ENCODE assay signal across 12 cellular contexts in the genomic region with DNA sequence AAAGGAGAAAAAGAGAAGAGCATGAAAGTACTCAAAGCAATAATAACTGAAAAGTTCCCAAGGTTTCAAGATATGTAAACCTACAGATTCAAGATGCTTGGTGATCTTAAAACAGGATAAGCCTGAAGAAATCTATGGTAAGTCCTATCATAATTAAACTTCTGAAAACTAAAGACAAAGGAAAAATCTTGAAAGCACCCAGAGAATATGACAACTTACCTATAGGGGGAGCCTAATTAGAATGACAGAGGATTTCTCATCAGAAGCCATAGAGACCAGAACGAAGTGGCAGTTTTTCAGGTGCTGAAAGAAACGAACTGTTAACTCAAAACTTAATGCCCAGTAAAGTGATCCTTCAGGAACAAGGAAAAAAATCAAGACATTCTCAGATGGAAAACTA. TPM values are rescaled to one million over a fixed set of nuclear protein-coding genes. Genes with fewer than 3 reads are reported as not detected.
DNase-seq lines count a peak whose midpoint lies in the region; ATAC-seq and TF ChIP-seq lines count a peak whose summit lies in the region.
"Had no signal": no experiment of that assay in that cellular context is flagged by ENCODE, and none has a peak within 500 bp of the region (broad histone marks: within the 10 kb centered on the region; RNA-seq: fewer than 3 reads in every experiment).

No MANE protein-coding gene starts in this region.

- no peak; the same call in 2 of the 3 replicates for ATAC-seq in GM23338
- ATAC-seq in HG02973 (IDR thresholded peaks at IDR 0.05; ENCODE audit: unreplicated experiment) = no peak

- DNase-seq in AG04449 (ENCODE audit: low read depth, low spot score) = no peak
- peak; percentile 59 for DNase-seq in GM23338 (ENCODE audit: low spot score)
- DNase-seq in PC-9 = no peak
- DNase-seq in fibroblast of the aortic adventitia (ENCODE audit: low read depth) = peak; percentile 13
- no peak for DNase-seq in NCI-H2081 (lab: John Stamatoyannopoulos, UW)
- DNase-seq in stimulated activated CD4-positive, alpha-beta T cell treated with anti-CD3 and anti-CD28 coated beads, Interleukin-2, amount 100 ng/mL, for 24 hours = no peak
- no peak for DNase-seq in activated CD4-positive, alpha-beta memory T cell treated with anti-CD3 and anti-CD28 coated beads, Interleukin-2, amount 10 ng/mL, durations not matched to agents 7 days and 5 days
- DNase-seq: DMS153; stimulated activated CD4-positive, alpha-beta T cell treated with anti-CD3 and anti-CD28 coated beads, Interleukin-15, amount 100 ng/mL, for 24 hours had no signal

- H3K36me3 ChIP-seq in GM23338 (ENCODE audit: insufficient read depth) = no peaks in the 10 kb centered on the region
- H3K36me3 ChIP-seq in PC-9 (ENCODE audit: low read depth) = peaks cover 20% of the 10 kb centered on the region
- H3K36me3 ChIP-seq: suprapubic skin had no signal

- H2AFZ ChIP-seq in GM23338 (no peak overlapping the region), PC-9 (no peak overlapping the region)

- no peaks in the 10 kb centered on the region for H3K9me3 Mint-ChIP-seq in GM23338
- no peaks in the 10 kb centered on the region for H3K9me3 Mint-ChIP-seq in activated CD4-positive, alpha-beta memory T cell treated with anti-CD3 and anti-CD28 coated beads, Interleukin-2, amount 10 ng/mL, durations not matched to agents 7 days and 5 days

- no peaks in the 10 kb centered on the region for H3K36me3 Mint-ChIP-seq in GM23338 (ENCODE audit: low read depth)
- peaks cover 3% of the 10 kb centered on the region for H3K36me3 Mint-ChIP-seq in activated CD4-positive, alpha-beta memory T cell treated with anti-CD3 and anti-CD28 coated beads, Interleukin-2, amount 10 ng/mL, durations not matched to agents 7 days and 5 days (ENCODE audit: low read depth)

- H3K4me2 ChIP-seq in GM23338 = no peak overlapping the region
- H3K4me2 ChIP-seq in PC-9 = no peak overlapping the region

- H3K4me3 Mint-ChIP-seq in GM23338 = no peak overlapping the region
- H3K4me3 Mint-ChIP-seq in activated CD4-positive, alpha-beta memory T cell treated with anti-CD3 and anti-CD28 coated beads, Interleukin-2, amount 10 ng/mL, durations not matched to agents 7 days and 5 days = no peak overlapping the region

- peaks cover 2% of the 10 kb centered on the region; the same call in 2 of the 3 replicates for H3K4me1 Mint-ChIP-seq in GM23338
- peaks cover 3% of the 10 kb centered on the region for H3K4me1 Mint-ChIP-seq in activated CD4-positive, alpha-beta memory T cell treated with anti-CD3 and anti-CD28 coated beads, Interleukin-2, amount 10 ng/mL, durations not matched to agents 7 days and 5 days

- no peaks in the 10 kb centered on the region for H3K9me3 ChIP-seq in PC-9 (ENCODE audit: insufficient read depth, low read depth)
- H3K9me3 ChIP-seq: suprapubic skin had no signal

- H3F3A ChIP-seq in GM23338 (replicated peaks; ENCODE audit: low read depth) (no peaks in the 10 kb centered on the region), PC-9 (ENCODE audit: insufficient read depth, low read depth) (peaks cover 3% of the 10 kb centered on the region; the same call in 1 of the 2 replicates)

- CTCF ChIA-PET in AG04449 (lab: Yijun Ruan, JAX) (interaction anchor here (1.1 to 2.2 kb wide), 5 partner anchors 8 to 168 kb away, joined by 3 to 11 read pairs (median 5); no protein-coding TSS in a partner anchor), PC-9 (lab: Charles Lee) (no interaction called here)
- CTCF ChIA-PET in activated CD4-positive, alpha-beta memory T cell treated with anti-CD3 and anti-CD28 coated beads, Interleukin-2, amount 10 ng/mL, durations not matched to agents 7 days and 5 days (lab: Charles Lee) = interaction anchor here (0.8 to 1.6 kb wide), 3 partner anchors 62 to 121 kb away, joined by 3 to 4 read pairs (median 3); a partner anchor contains a TSS

- POLR2A ChIA-PET in AG04449 (lab: Yijun Ruan, JAX) = no interaction called here
- POLR2A ChIA-PET in PC-9 (lab: Charles Lee; ENCODE audit: unreplicated experiment) = no interaction called here
- POLR2A ChIA-PET in activated CD4-positive, alpha-beta memory T cell treated with anti-CD3 and anti-CD28 coated beads, Interleukin-2, amount 10 ng/mL, durations not matched to agents 7 days and 5 days (lab: Charles Lee) = no interaction called here

- H3K27ac ChIP-seq in GM23338 (ENCODE audit: low read depth) (no peak overlapping the region), PC-9 (no peak overlapping the region)
- H3K27ac ChIP-seq: suprapubic skin had no signal

- peak; percentile 12 for TF ChIP-seq CTCF in AG04449 (IDR thresholded peaks at IDR 0.05; ENCODE audit: insufficient read depth, low read length, missing control alignments)
- TF ChIP-seq CTCF in GM23338 (conservative IDR thresholded peaks at IDR 0.05; ENCODE audit: low read depth in 2 of 2) = peak; percentile 42 to 58
- TF ChIP-seq CTCF in PC-9 (conservative IDR thresholded peaks at IDR 0.05) = peak; percentile 68
- TF ChIP-seq CTCF in fibroblast of the aortic adventitia (IDR thresholded peaks at IDR 0.05; ENCODE audit: insufficient read depth, low read length) = peak; percentile 38

- peaks cover 5% of the 10 kb centered on the region for H3K27me3 Mint-ChIP-seq in GM23338 (ENCODE audit: insufficient read depth, low read depth, poor library complexity)
- peaks cover 60% of the 10 kb centered on the region for H3K27me3 Mint-ChIP-seq in activated CD4-positive, alpha-beta memory T cell treated with anti-CD3 and anti-CD28 coated beads, Interleukin-2, amount 10 ng/mL, durations not matched to agents 7 days and 5 days

- H3K79me2 ChIP-seq in GM23338 (replicated peaks; ENCODE audit: insufficient read depth) = no peaks in the 10 kb centered on the region
- H3K79me2 ChIP-seq in PC-9 (ENCODE audit: low read depth) = no peaks in the 10 kb centered on the region

- no TSS peak for BruUV-seq in PC-9 (replicated peaks; lab: Mats Ljungman, UMichigan)

- H3K9me2 ChIP-seq in GM23338 (ENCODE audit: insufficient read depth) (peaks cover 6% of the 10 kb centered on the region; the same call in 1 of the 2 replicates), PC-9 (ENCODE audit: insufficient read depth) (peaks cover 3% of the 10 kb centered on the region; the same call in 1 of the 2 replicates)

- H3K4me3 ChIP-seq in AG04449 (ENCODE audit: low read depth, low read length) = no peak overlapping the region
- no peak overlapping the region for H3K4me3 ChIP-seq in GM23338
- no peak overlapping the region for H3K4me3 ChIP-seq in PC-9
- H3K4me3 ChIP-seq in fibroblast of the aortic adventitia (ENCODE audit: low read depth, low read length) = no peak overlapping the region
- H3K4me3 ChIP-seq: suprapubic skin had no signal

- H3K27ac Mint-ChIP-seq in GM23338 = no peak overlapping the region
- no peak overlapping the region for H3K27ac Mint-ChIP-seq in activated CD4-positive, alpha-beta memory T cell treated with anti-CD3 and anti-CD28 coated beads, Interleukin-2, amount 10 ng/mL, durations not matched to agents 7 days and 5 days

- intact Hi-C loops in PC-9 (cut with micrococcal nuclease; ENCODE audit: unreplicated experiment) = no loop called here

- H4K20me1 ChIP-seq in GM23338 (replicated peaks; ENCODE audit: insufficient read depth) (no peaks in the 10 kb centered on the region), PC-9 (ENCODE audit: insufficient read depth) (no peaks in the 10 kb centered on the region)

- no peaks in the 10 kb centered on the region for H3K4me1 ChIP-seq in GM23338 (ENCODE audit: insufficient read depth)
- H3K4me1 ChIP-seq in PC-9 (replicated peaks; ENCODE audit: insufficient read depth) = no peaks in the 10 kb centered on the region
- H3K4me1 ChIP-seq: suprapubic skin had no signal

- H3K27me3 ChIP-seq in GM23338 (ENCODE audit: insufficient read depth) (no peaks in the 10 kb centered on the region), PC-9 (ENCODE audit: insufficient read depth, low read depth) (no peaks in the 10 kb centered on the region)

TF ChIP-seq in GM23338, 12 proteins besides CTCF, POLR2A, EP300 and RAD21 (continues in another document):
- TF ChIP-seq EZH2 (IDR thresholded peaks at IDR 0.05; ENCODE audit: low read depth, unreplicated experiment) (no peak), NANOG (IDR thresholded peaks at IDR 0.05; ENCODE audit: borderline replicate concordance) (no peak), JUNB (IDR thresholded peaks at IDR 0.05; ENCODE audit: unreplicated experiment) (no peak), EZH2phosphoT487 (IDR thresholded peaks at IDR 0.05; ENCODE audit: unreplicated experiment) (no peak), ZNF331 (CRISPR knock-in tag; IDR thresholded peaks at IDR 0.05; ENCODE audit: low read depth) (no peak), ZNF114 (CRISPR knock-in tag; IDR thresholded peaks at IDR 0.05) (no peak)

RNA-seq across cellular contexts. Expression of a gene that starts 59.7 kb away (rescaled TPM):
- total RNA-seq in GM23338 (2014; rRNA removed; shearing (Covaris generic)) = 0.58 and 0.87 TPM in 2 replicates
- 0.55 and 0.71 TPM in 2 replicates for polyA plus RNA-seq in GM23338 (2016; fragmentation: Nextera tagmentation; extraction: Ambion mirVana)
- total RNA-seq in PC-9 (2021) = 5.7 and 7.7 TPM in 2 replicates
- total RNA-seq in fibroblast of the aortic adventitia (ENCODE audit: low replicate concordance) = 3.1 TPM in 1 of 2 replicates, not detected in the other
- total RNA-seq in activated CD4-positive, alpha-beta memory T cell treated with anti-CD3 and anti-CD28 coated beads, Interleukin-2, amount 10 ng/mL, durations not matched to agents 7 days and 5 days = 1 to 10 TPM in 1 of 2 experiments, under 1 TPM in 1; 0.63 to 1.6 TPM
- total RNA-seq: lung microvascular endothelial cell had no signal

Comparison
In these comparisons a context has a peak if more than half of its experiments do, and no peak if none do; other contexts are left out.
1. DNase-seq: peak in GM23338 (single experiment) and fibroblast of the aortic adventitia (single experiment); none in AG04449 (single experiment), PC-9 (0 of 2), NCI-H2081 (0 of 2), stimulated activated CD4-positive, alpha-beta T cell treated with anti-CD3 and anti-CD28 coated beads, Interleukin-2, amount 100 ng/mL, for 24 hours (0 of 2) and activated CD4-positive, alpha-beta memory T cell treated with anti-CD3 and anti-CD28 coated beads, Interleukin-2, amount 10 ng/mL, durations not matched to agents 7 days and 5 days (single experiment).
2. CTCF ChIP-seq: peak in every context shown above with its lines; median percentile 68 in PC-9; 50 in GM23338; 38 in fibroblast of the aortic adventitia; 12 in AG04449.